Comparison of ENCODE assay signal across 1 cellular context in the genomic region with DNA sequence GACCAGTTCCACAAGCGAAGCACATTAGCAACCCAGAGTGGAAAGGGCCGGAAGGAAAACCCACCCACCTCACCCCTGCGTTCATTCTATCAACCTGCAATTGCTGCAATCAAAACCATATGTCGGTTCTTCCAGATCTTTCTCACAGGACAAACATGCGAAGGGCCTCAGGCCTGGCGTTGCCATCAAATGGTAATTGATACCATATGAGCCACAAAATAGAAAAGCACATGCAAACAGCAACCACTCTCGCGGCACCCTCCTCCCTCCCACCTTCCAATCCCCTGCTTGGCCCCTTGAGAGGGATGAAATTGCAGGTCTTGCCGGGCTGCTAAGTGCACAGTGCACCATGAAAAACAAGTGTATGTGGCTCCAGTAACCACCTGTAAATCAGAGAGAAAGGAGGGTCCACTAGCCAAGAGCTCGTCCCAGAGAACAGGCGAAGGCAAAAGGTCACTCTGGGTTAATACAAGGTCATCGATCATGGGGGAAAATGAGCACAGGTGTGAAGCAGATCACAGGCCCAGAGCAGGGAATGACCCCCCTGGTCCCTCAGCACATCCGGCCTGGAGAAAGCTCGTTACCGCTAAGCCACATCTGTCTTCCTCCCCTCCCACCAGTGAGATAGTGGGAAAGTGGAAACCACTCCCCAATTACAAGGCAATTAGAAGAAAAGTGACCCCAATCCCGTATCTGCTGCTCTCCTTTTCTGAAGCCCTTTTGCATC.
TF ChIP-seq lines count a peak whose summit lies in the region.

No MANE protein-coding gene starts in this region.

TF ChIP-seq in SK-N-SH, 30 proteins besides CTCF, POLR2A, EP300 and RAD21 (continued from another document):
- TF ChIP-seq, protein P1, sequence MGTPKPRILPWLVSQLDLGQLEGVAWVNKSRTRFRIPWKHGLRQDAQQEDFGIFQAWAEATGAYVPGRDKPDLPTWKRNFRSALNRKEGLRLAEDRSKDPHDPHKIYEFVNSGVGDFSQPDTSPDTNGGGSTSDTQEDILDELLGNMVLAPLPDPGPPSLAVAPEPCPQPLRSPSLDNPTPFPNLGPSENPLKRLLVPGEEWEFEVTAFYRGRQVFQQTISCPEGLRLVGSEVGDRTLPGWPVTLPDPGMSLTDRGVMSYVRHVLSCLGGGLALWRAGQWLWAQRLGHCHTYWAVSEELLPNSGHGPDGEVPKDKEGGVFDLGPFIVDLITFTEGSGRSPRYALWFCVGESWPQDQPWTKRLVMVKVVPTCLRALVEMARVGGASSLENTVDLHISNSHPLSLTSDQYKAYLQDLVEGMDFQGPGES (IDR thresholded peaks at IDR 0.05; ENCODE audit: low read depth, low read length) = no peak
- peak; percentile 15; the same call in 1 of the 2 replicates for TF ChIP-seq FOXM1 (IDR thresholded peaks at IDR 0.05; ENCODE audit: low read depth)
- TF ChIP-seq MEF2A (IDR thresholded peaks at IDR 0.05; ENCODE audit: borderline replicate concordance, low read depth) = peak; percentile 16; the same call in 1 of the 2 replicates
- TF ChIP-seq, protein P2, sequence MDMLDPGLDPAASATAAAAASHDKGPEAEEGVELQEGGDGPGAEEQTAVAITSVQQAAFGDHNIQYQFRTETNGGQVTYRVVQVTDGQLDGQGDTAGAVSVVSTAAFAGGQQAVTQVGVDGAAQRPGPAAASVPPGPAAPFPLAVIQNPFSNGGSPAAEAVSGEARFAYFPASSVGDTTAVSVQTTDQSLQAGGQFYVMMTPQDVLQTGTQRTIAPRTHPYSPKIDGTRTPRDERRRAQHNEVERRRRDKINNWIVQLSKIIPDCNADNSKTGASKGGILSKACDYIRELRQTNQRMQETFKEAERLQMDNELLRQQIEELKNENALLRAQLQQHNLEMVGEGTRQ (IDR thresholded peaks at IDR 0.05; ENCODE audit: borderline replicate concordance, low read depth, low read length) = no peak
- TF ChIP-seq NRF1 (IDR thresholded peaks at IDR 0.05; ENCODE audit: low read depth, low read length) = no peak
- no peak for TF ChIP-seq ELF1 (IDR thresholded peaks at IDR 0.05)
- no peak; the same call in 1 of the 2 replicates for TF ChIP-seq TAF1 (IDR thresholded peaks at IDR 0.05; ENCODE audit: borderline replicate concordance, low read depth, low read length)
- TF ChIP-seq, protein P3, sequence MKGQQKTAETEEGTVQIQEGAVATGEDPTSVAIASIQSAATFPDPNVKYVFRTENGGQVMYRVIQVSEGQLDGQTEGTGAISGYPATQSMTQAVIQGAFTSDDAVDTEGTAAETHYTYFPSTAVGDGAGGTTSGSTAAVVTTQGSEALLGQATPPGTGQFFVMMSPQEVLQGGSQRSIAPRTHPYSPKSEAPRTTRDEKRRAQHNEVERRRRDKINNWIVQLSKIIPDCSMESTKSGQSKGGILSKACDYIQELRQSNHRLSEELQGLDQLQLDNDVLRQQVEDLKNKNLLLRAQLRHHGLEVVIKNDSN (IDR thresholded peaks at IDR 0.05; ENCODE audit: borderline replicate concordance, low read depth) = no peak
- no peak for TF ChIP-seq RFX5 (IDR thresholded peaks at IDR 0.05; ENCODE audit: low read length)
- no peak for TF ChIP-seq FOSL2 (IDR thresholded peaks at IDR 0.05; ENCODE audit: borderline replicate concordance, low read depth)
- peak; percentile 97 for TF ChIP-seq TCF12 (IDR thresholded peaks at IDR 0.05)
- TF ChIP-seq JUND (IDR thresholded peaks at IDR 0.05) = peak; percentile 36; the same call in 1 of the 2 replicates
- TF ChIP-seq EZH2phosphoT487 (IDR thresholded peaks at IDR 0.05; ENCODE audit: borderline replicate concordance, low read depth) = no peak
- TF ChIP-seq NFIC (IDR thresholded peaks at IDR 0.05; ENCODE audit: borderline replicate concordance) = peak; percentile 60
- TF ChIP-seq, protein P4, sequence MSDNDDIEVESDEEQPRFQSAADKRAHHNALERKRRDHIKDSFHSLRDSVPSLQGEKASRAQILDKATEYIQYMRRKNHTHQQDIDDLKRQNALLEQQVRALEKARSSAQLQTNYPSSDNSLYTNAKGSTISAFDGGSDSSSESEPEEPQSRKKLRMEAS (IDR thresholded peaks at IDR 0.05; ENCODE audit: low read depth) = peak; percentile 98
- TF ChIP-seq TEAD4 (IDR thresholded peaks at IDR 0.05; ENCODE audit: borderline replicate concordance, insufficient read depth) = peak; percentile 21; the same call in 1 of the 2 replicates
- no peak for TF ChIP-seq YY1 (IDR thresholded peaks at IDR 0.05; ENCODE audit: low read depth)
